Comparison of ENCODE assay signal across 8 cellular contexts in genomic region chr15:32614712-32615050, GRCh38. TPM values are rescaled to one million over a fixed set of nuclear protein-coding genes. Genes with fewer than 3 reads are reported as not detected.
A peak's percentile ranks its signal among the peaks of the same experiment; 100 is the strongest.
DNase-seq lines count a peak whose midpoint lies in the region; ATAC-seq and TF ChIP-seq lines count a peak whose summit lies in the region.
"Not testable (repeated sequence)": the region's sequence is repeated elsewhere in the genome, so short reads cannot be mapped to it uniquely, and the experiment has no call there.

No MANE protein-coding gene starts in this region.

- not testable (repeated sequence) for H3K27me3 Mint-ChIP-seq in CD8-positive, alpha-beta T cell (ENCODE audit: low read depth); activated naive CD8-positive, alpha-beta T cell treated with anti-CD3 and anti-CD28 coated beads, Interleukin-2, amount 10 ng/mL, durations not matched to agents 7 days and 5 days

- H3K4me1 ChIP-seq in CD8-positive, alpha-beta T cell (ENCODE audit: insufficient read depth, low read length); fibroblast of lung (ENCODE audit: control insufficient read depth, extremely low read depth, insufficient read depth, low read length); mesodermal cell (ENCODE audit: control insufficient read depth, insufficient read depth, low read length, poor library complexity, severe bottlenecking): not testable (repeated sequence)
- H3K4me1 ChIP-seq in OCI-LY1 (ENCODE audit: insufficient read depth, low read length, severe bottlenecking) (peaks cover 20% of the 10 kb centered on the region), spleen (peaks cover 0 to 36% (median 7%) of the 10 kb centered on the region in 6 donors)

- peak overlapping the region; percentile 73 for H3K27ac ChIP-seq in CD8-positive, alpha-beta T cell (ENCODE audit: low read depth, low read length)
- H3K27ac ChIP-seq in OCI-LY1 (ENCODE audit: low read depth, low read length, poor library complexity, severe bottlenecking) (peak overlapping the region; percentile 76), fibroblast of lung (ENCODE audit: insufficient read depth, low read length) (peak overlapping the region; percentile 73), mesodermal cell (ENCODE audit: low read depth, low read length, severe bottlenecking) (peak overlapping the region; percentile 82), spleen (peak overlapping the region; percentile 68 to 91 (median 86))

- H3K36me3 ChIP-seq in CD8-positive, alpha-beta T cell (ENCODE audit: insufficient read depth, low read length); OCI-LY1 (ENCODE audit: insufficient read depth, low read length); fibroblast of lung (ENCODE audit: control insufficient read depth, insufficient read depth, low read length); mesodermal cell (ENCODE audit: control insufficient read depth, insufficient read depth, low read length); spleen: not testable (repeated sequence)

- H3K9ac ChIP-seq in OCI-LY1 (ENCODE audit: low read length): peak overlapping the region; percentile 52
- H3K9ac ChIP-seq in fibroblast of lung (ENCODE audit: insufficient read depth, low read length): not testable (repeated sequence)

- H3K79me2 ChIP-seq in OCI-LY1 (ENCODE audit: insufficient read depth, low read length) (peaks cover 40% of the 10 kb centered on the region), fibroblast of lung (ENCODE audit: control insufficient read depth, insufficient read depth, low read length) (peaks cover 35% of the 10 kb centered on the region)

- peak overlapping the region; percentile 32 for H3K4me2 ChIP-seq in OCI-LY1 (ENCODE audit: low read length)
- H3K4me2 ChIP-seq in fibroblast of lung (ENCODE audit: extremely low read depth, insufficient read depth, low read length): not testable (repeated sequence)

- peak overlapping the region; percentile 93 for H3K27ac Mint-ChIP-seq in CD8-positive, alpha-beta T cell
- peak overlapping the region; percentile 99 for H3K27ac Mint-ChIP-seq in activated naive CD8-positive, alpha-beta T cell treated with anti-CD3 and anti-CD28 coated beads, Interleukin-2, amount 10 ng/mL, durations not matched to agents 7 days and 5 days

- H3K4me3 Mint-ChIP-seq in CD8-positive, alpha-beta T cell: peak overlapping the region; percentile 100
- H3K4me3 Mint-ChIP-seq in activated naive CD8-positive, alpha-beta T cell treated with anti-CD3 and anti-CD28 coated beads, Interleukin-2, amount 10 ng/mL, durations not matched to agents 7 days and 5 days: peak overlapping the region; percentile 100

- CTCF ChIA-PET in CD8-positive, alpha-beta T cell (lab: Charles Lee): not testable (repeated sequence)

- intact Hi-C loops in CD8-positive, alpha-beta T cell (cut with DNase I, micrococcal nuclease); spleen (cut with DNase I; ENCODE audit: low total_unique reads): not testable (repeated sequence)

- POLR2A ChIA-PET in CD8-positive, alpha-beta T cell (lab: Charles Lee): interaction anchor here (0.6 kb wide), 1 partner anchor 1989 kb away, joined by 4 read pairs; the partner anchor contains the start of gene ARHGAP11B
- POLR2A ChIA-PET in activated naive CD8-positive, alpha-beta T cell treated with anti-CD3 and anti-CD28 coated beads, Interleukin-2, amount 10 ng/mL, durations not matched to agents 7 days and 5 days (lab: Charles Lee): not testable (repeated sequence)

- H4K20me1 ChIP-seq in OCI-LY1 (ENCODE audit: insufficient read depth, low read length); fibroblast of lung (ENCODE audit: control insufficient read depth, extremely low read depth, insufficient read depth, low read length): not testable (repeated sequence)

- TF ChIP-seq CTCF in CD8-positive, alpha-beta T cell (IDR thresholded peaks at IDR 0.05); OCI-LY1 (IDR thresholded peaks at IDR 0.05; ENCODE audit: low read length); fibroblast of lung (conservative IDR thresholded peaks at IDR 0.05 in 1 of 2, IDR thresholded peaks at IDR 0.05 in 1 of 2; ENCODE audit: low read depth in 1 of 2, low read length in 2 of 2); spleen (IDR thresholded peaks at IDR 0.05 in 8 of 11, conservative IDR thresholded peaks at IDR 0.05 in 3 of 11): not testable (repeated sequence)

- WGBS in mesodermal cell (ENCODE audit: insufficient coverage in 2 of 2), 2 experiments: no CpG with 5 or more reads among the region's 16 CpGs
- WGBS in spleen, 5 donors: 0 to 2% (median 0%) methylated on average over 11 of the region's 16 CpGs; no CpG with 5 or more reads in 1 of the 5 donors

- TF ChIP-seq POLR2A in spleen (IDR thresholded peaks at IDR 0.05): not testable (repeated sequence)

- H3K36me3 Mint-ChIP-seq in CD8-positive, alpha-beta T cell: not testable (repeated sequence)
- peaks cover 19% of the 10 kb centered on the region for H3K36me3 Mint-ChIP-seq in activated naive CD8-positive, alpha-beta T cell treated with anti-CD3 and anti-CD28 coated beads, Interleukin-2, amount 10 ng/mL, durations not matched to agents 7 days and 5 days

- not testable (repeated sequence) for H2AFZ ChIP-seq in OCI-LY1 (ENCODE audit: low read length); fibroblast of lung (ENCODE audit: low read length)

- not testable (repeated sequence) for DNase-seq in CD8-positive, alpha-beta T cell; fibroblast of lung (ENCODE audit: low read depth in 2 of 2)
- DNase-seq in activated naive CD8-positive, alpha-beta T cell treated with anti-CD3 and anti-CD28 coated beads, Interleukin-2, amount 10 ng/mL, durations not matched to agents 7 days and 5 days: peak; percentile 50
- peak; percentile 78 for DNase-seq in spleen

- H3K9me3 ChIP-seq in CD8-positive, alpha-beta T cell (ENCODE audit: low read length); OCI-LY1 (ENCODE audit: low read length); fibroblast of lung (ENCODE audit: control insufficient read depth, insufficient read depth, low read depth, low read length); mesodermal cell (ENCODE audit: control insufficient read depth, low read length); spleen: not testable (repeated sequence)

- H3K4me3 ChIP-seq in CD8-positive, alpha-beta T cell (ENCODE audit: low read depth, low read length): peak overlapping the region; percentile 80
- peak overlapping the region; percentile 93 for H3K4me3 ChIP-seq in OCI-LY1 (ENCODE audit: low read depth, low read length, poor library complexity, severe bottlenecking)
- peak overlapping the region in 3 of 4 experiments; percentile 28 to 87 (median 70) for H3K4me3 ChIP-seq in fibroblast of lung (replicated peaks in 1 of 4; ENCODE audit: control extremely low read depth in 1 of 4, insufficient read depth in 1 of 4, low read depth in 3 of 4, low read length in 4 of 4)
- peak overlapping the region; percentile 57 for H3K4me3 ChIP-seq in mesodermal cell (ENCODE audit: extremely low read depth, insufficient read depth, low read length, poor library complexity, severe bottlenecking)
- H3K4me3 ChIP-seq in spleen: peak overlapping the region; percentile 39 to 74 (median 58)

- H3K4me1 Mint-ChIP-seq in CD8-positive, alpha-beta T cell (ENCODE audit: low read depth): peaks cover 18% of the 10 kb centered on the region
- peaks cover 16% of the 10 kb centered on the region for H3K4me1 Mint-ChIP-seq in activated naive CD8-positive, alpha-beta T cell treated with anti-CD3 and anti-CD28 coated beads, Interleukin-2, amount 10 ng/mL, durations not matched to agents 7 days and 5 days

- H3K9me2 ChIP-seq in OCI-LY1 (ENCODE audit: low read depth, low read length): not testable (repeated sequence)

- ATAC-seq in CD8-positive, alpha-beta T cell: peak; percentile 19
- ATAC-seq in GM21381 (IDR thresholded peaks at IDR 0.05; ENCODE audit: unreplicated experiment): peak; percentile 28
- peak; percentile 25 for ATAC-seq in HG03039 (IDR thresholded peaks at IDR 0.05; ENCODE audit: unreplicated experiment)
- peak; percentile 18 for ATAC-seq in activated naive CD8-positive, alpha-beta T cell treated with anti-CD3 and anti-CD28 coated beads, Interleukin-2, amount 10 ng/mL, durations not matched to agents 7 days and 5 days (ENCODE audit: low read depth)

- not testable (repeated sequence) for H3F3A ChIP-seq in OCI-LY1 (ENCODE audit: insufficient read depth, low read length)

- H3K9me3 Mint-ChIP-seq in CD8-positive, alpha-beta T cell; activated naive CD8-positive, alpha-beta T cell treated with anti-CD3 and anti-CD28 coated beads, Interleukin-2, amount 10 ng/mL, durations not matched to agents 7 days and 5 days: not testable (repeated sequence)

- not testable (repeated sequence) for H3K27me3 ChIP-seq in CD8-positive, alpha-beta T cell (ENCODE audit: insufficient read depth, low read length); OCI-LY1 (ENCODE audit: insufficient read depth, low read length); fibroblast of lung (ENCODE audit: control insufficient read depth, insufficient read depth, low read length); spleen (replicated peaks in 1 of 7)

RNA-seq across cellular contexts. Expression of gene ARHGAP11A, which starts 0.6 kb away (rescaled TPM):
- total RNA-seq in CD8-positive, alpha-beta T cell: 1 to 10 TPM; 3.7 to 5.0 TPM
- 100 to 1,000 TPM in 1 of 2 experiments, 10 to 100 TPM in 1; 96.4 to 108 TPM for total RNA-seq in activated naive CD8-positive, alpha-beta T cell treated with anti-CD3 and anti-CD28 coated beads, Interleukin-2, amount 10 ng/mL, durations not matched to agents 7 days and 5 days
- total RNA-seq in fibroblast of lung (13.1 and 21.1 TPM in 2 replicates), spleen (1 to 10 TPM; 3.6 to 9.5 (median 7.3) TPM)
- polyA plus RNA-seq in fibroblast of lung (9.1 and 21.7 TPM in 2 replicates), spleen (1 to 10 TPM; 1.1 to 2.9 (median 1.9) TPM)
- 18.6 and 33.8 TPM in 2 replicates for polyA plus RNA-seq in fibroblast of lung (2012)
- 4.4 and 4.6 TPM in 2 replicates for polyA minus RNA-seq in fibroblast of lung (ENCODE audit: low replicate concordance)
- polyA plus RNA-seq in mesodermal cell (2013, experiment 1 of 2): 41.7 TPM
- 51.5 TPM for polyA plus RNA-seq in mesodermal cell (2013, experiment 2 of 2)

RNA-seq across cellular contexts. Expression of gene GOLGA8N, which starts 21.4 kb away (rescaled TPM):
- 1 to 10 TPM; 4.0 to 6.5 TPM for total RNA-seq in CD8-positive, alpha-beta T cell
- total RNA-seq in activated naive CD8-positive, alpha-beta T cell treated with anti-CD3 and anti-CD28 coated beads, Interleukin-2, amount 10 ng/mL, durations not matched to agents 7 days and 5 days: 10 to 100 TPM; 41.0 to 44.6 TPM
- total RNA-seq in fibroblast of lung (3.6 TPM in 2 replicates), spleen (10 to 100 TPM; 10.3 to 25.8 (median 14.0) TPM)
- polyA plus RNA-seq in fibroblast of lung (0.54 and 1.7 TPM in 2 replicates), spleen (10 to 100 TPM in 1 of 3 donors, 1 to 10 TPM in 2; 3.7 to 13.4 (median 6.8) TPM)
- polyA plus RNA-seq in fibroblast of lung (2012): 0.86 and 2.2 TPM in 2 replicates
- polyA minus RNA-seq in fibroblast of lung (ENCODE audit: low replicate concordance): 0.48 and 1.8 TPM in 2 replicates
- 1.00 TPM for polyA plus RNA-seq in mesodermal cell (2013, experiment 1 of 2)
- 1.6 TPM for polyA plus RNA-seq in mesodermal cell (2013, experiment 2 of 2)

RNA-seq across cellular contexts. Expression of gene SCG5, which starts 26.8 kb away (rescaled TPM):
- not detected for total RNA-seq in CD8-positive, alpha-beta T cell
- 1 to 10 TPM; 2.7 to 2.8 TPM for total RNA-seq in activated naive CD8-positive, alpha-beta T cell treated with anti-CD3 and anti-CD28 coated beads, Interleukin-2, amount 10 ng/mL, durations not matched to agents 7 days and 5 days
- total RNA-seq in fibroblast of lung (39.8 and 46.2 TPM in 2 replicates), spleen (1 to 10 TPM in 1 of 7 donors, under 1 TPM in 1, not detected in 5; 0.54 to 1.2 TPM)
- polyA plus RNA-seq in fibroblast of lung (15.9 and 27.8 TPM in 2 replicates), spleen (1 to 10 TPM in 2 of 3 donors, under 1 TPM in 1; 0.74 to 2.4 (median 1.2) TPM)
- 14.1 and 19.4 TPM in 2 replicates for polyA plus RNA-seq in fibroblast of lung (2012)
- polyA minus RNA-seq in fibroblast of lung (ENCODE audit: low replicate concordance): 4.1 TPM in 1 of 2 replicates, not detected in the other
- 4.3 TPM for polyA plus RNA-seq in mesodermal cell (2013, experiment 1 of 2)
- polyA plus RNA-seq in mesodermal cell (2013, experiment 2 of 2): 3.7 TPM

Comparison
In these comparisons a context has a peak if more than half of its experiments do, and no peak if none do; other contexts are left out.
1. RNA of gene SCG5, which starts 26.8 kb away (total RNA-seq): 39.8 to 46.2 TPM in fibroblast of lung; 2.7 to 2.8 TPM in activated naive CD8-positive, alpha-beta T cell treated with anti-CD3 and anti-CD28 coated beads, Interleukin-2, amount 10 ng/mL, durations not matched to agents 7 days and 5 days, 0.54 to 1.2 TPM in spleen and not detected in CD8-positive, alpha-beta T cell; every median in the first group is over 10 times any median in the second.
2. Peak in every context shown above with its lines, with median percentiles within 50 percentile points of each other: ATAC-seq, H3K27ac ChIP-seq and H3K4me3 ChIP-seq.